Comparison of ENCODE assay signal across 20 cellular contexts in the genomic region with DNA sequence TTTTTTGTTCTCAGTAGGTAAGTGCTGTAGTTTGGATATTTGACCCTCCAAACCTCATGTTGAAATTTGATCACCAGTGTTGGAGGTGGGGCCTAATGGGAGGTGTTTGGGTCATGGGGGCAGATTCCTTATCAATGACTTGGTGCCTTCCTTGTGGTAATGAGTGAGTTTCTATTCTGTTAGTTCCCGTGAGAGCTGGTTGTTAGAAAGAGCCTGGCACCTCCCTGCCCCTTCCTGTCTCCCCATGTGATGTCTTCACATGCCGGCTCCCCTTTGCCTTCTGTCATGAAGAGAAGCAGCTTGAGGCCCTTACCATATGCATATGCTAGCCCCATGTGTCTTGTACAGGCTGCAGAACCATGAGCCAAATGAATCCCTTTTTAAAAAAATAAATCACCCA.
DNase-seq lines count a peak whose midpoint lies in the region; ATAC-seq and TF ChIP-seq lines count a peak whose summit lies in the region.
"Had no signal": no experiment of that assay in that cellular context is flagged by ENCODE, and none has a peak within 500 bp of the region (broad histone marks: within the 10 kb centered on the region; RNA-seq: fewer than 3 reads in every experiment).

No MANE protein-coding gene starts in this region.

- H3K27me3 Mint-ChIP-seq in MCF 10A (ENCODE audit: insufficient read depth, unreplicated experiment), result no peaks in the 10 kb centered on the region
- no peaks in the 10 kb centered on the region for H3K27me3 Mint-ChIP-seq in Calu3 (ENCODE audit: unreplicated experiment)

- no peak overlapping the region for H3K4me2 ChIP-seq in PC-3 (ENCODE audit: low read length)

- peaks cover 8% of the 10 kb centered on the region for H3F3A ChIP-seq in PC-3 (ENCODE audit: low read length, unreplicated experiment)

- H3K27ac ChIP-seq in breast epithelium (no peak overlapping the region), PC-3 (ENCODE audit: low read length) (no peak overlapping the region), prostate gland (no peak overlapping the region)
- H3K27ac ChIP-seq: body of pancreas, left ventricle myocardium inferior, neutrophil had no signal

- H3K4me1 Mint-ChIP-seq in MCF 10A (ENCODE audit: insufficient read depth, unreplicated experiment) (peaks cover 24% of the 10 kb centered on the region), Calu3 (ENCODE audit: low read depth, unreplicated experiment) (peaks cover 24% of the 10 kb centered on the region)

- H3K9me3 Mint-ChIP-seq in MCF 10A (ENCODE audit: unreplicated experiment), result peaks cover 7% of the 10 kb centered on the region
- H3K9me3 Mint-ChIP-seq in Calu3 (ENCODE audit: low read depth, unreplicated experiment), result peaks cover 4% of the 10 kb centered on the region

- H3K4me3 ChIP-seq in breast epithelium (no peak overlapping the region), PC-3 (ENCODE audit: low read length) (no peak overlapping the region), epithelial cell of esophagus (ENCODE audit: low read length) (no peak overlapping the region), prostate gland (no peak overlapping the region)
- H3K4me3 ChIP-seq: body of pancreas, left ventricle myocardium inferior had no signal

- no peaks in the 10 kb centered on the region for H3K79me2 ChIP-seq in PC-3 (ENCODE audit: low read length)

- H3K36me3 ChIP-seq in breast epithelium (no peaks in the 10 kb centered on the region), PC-3 (ENCODE audit: low read depth, low read length) (no peaks in the 10 kb centered on the region), prostate gland (no peaks in the 10 kb centered on the region)
- H3K36me3 ChIP-seq: BE2C, neutrophil had no signal

- H2AFZ ChIP-seq in PC-3 (ENCODE audit: low read length), result no peak overlapping the region

- H3K9ac ChIP-seq in PC-3 (ENCODE audit: low read length), result no peak overlapping the region

- no peak for TF ChIP-seq CTCF in MCF 10A (IDR thresholded peaks at IDR 0.05; ENCODE audit: unreplicated experiment)
- no peak for TF ChIP-seq CTCF in breast epithelium (IDR thresholded peaks at IDR 0.05)
- no peak for TF ChIP-seq CTCF in PC-3 (conservative IDR thresholded peaks at IDR 0.05; ENCODE audit: low read depth, low read length)
- no peak for TF ChIP-seq CTCF in epithelial cell of esophagus (IDR thresholded peaks at IDR 0.05; ENCODE audit: insufficient read depth, low read depth, low read length, missing control alignments)
- TF ChIP-seq CTCF in Calu3 (IDR thresholded peaks at IDR 0.05; ENCODE audit: unreplicated experiment), result no peak
- no peak for TF ChIP-seq CTCF in prostate gland (IDR thresholded peaks at IDR 0.05)

- DNase-seq in MCF 10A (ENCODE audit: unreplicated experiment) (peak; percentile 18), breast epithelium (ENCODE audit: low spot score in 2 of 2) (no peak), PC-3 (peak; percentile 39), epithelial cell of esophagus (ENCODE audit: low read depth) (peak; percentile 35), renal cortical epithelial cell (ENCODE audit: low read depth) (peak; percentile 50), Calu3 (no peak), prostate gland (ENCODE audit: low spot score) (no peak)
- no peak for DNase-seq in stimulated activated CD4-positive, alpha-beta T cell treated with anti-CD3 and anti-CD28 coated beads, Interleukin-12 subunit alpha, Interleukin-12 subunit beta, amount 100 ng/mL, for 4 hours
- DNase-seq: 8988T; activated CD8-positive, alpha-beta memory T cell treated with anti-CD3 and anti-CD28 coated beads for 24 hours; activated T-cell treated with anti-CD3 and anti-CD28 coated beads, Interleukin-2, amount 50 U/mL, for 48 hours; BE2C; body of pancreas; left ventricle myocardium inferior; NCI-H1105 treated with DMSO at 0.1 percent for 48 hours; NCI-H2107; NCI-H510A treated with DMSO at 0.1 percent for 48 hours; stimulated activated CD8-positive, alpha-beta memory T cell treated with anti-CD3 and anti-CD28 coated beads, Interleukin-4, amount 100 ng/mL, for 48 hours had no signal

- no peaks in the 10 kb centered on the region for H3K9me2 ChIP-seq in PC-3 (replicated peaks; ENCODE audit: low read length)

- no peak overlapping the region for H3K27ac Mint-ChIP-seq in MCF 10A (ENCODE audit: low read depth, unreplicated experiment)
- H3K27ac Mint-ChIP-seq in Calu3 (ENCODE audit: unreplicated experiment), result no peak overlapping the region
- H3K27ac Mint-ChIP-seq: activated naive CD4-positive, alpha-beta T cell treated with anti-CD3 and anti-CD28 coated beads, Interleukin-2, amount 50 U/mL, for 72 hours had no signal

- TF ChIP-seq POLR2A in breast epithelium (IDR thresholded peaks at IDR 0.05) (no peak), prostate gland (IDR thresholded peaks at IDR 0.05) (no peak)

- BruUV-seq in MCF 10A (replicated peaks; lab: Mats Ljungman, UMichigan) (no TSS peak), PC-3 (replicated peaks; lab: Mats Ljungman, UMichigan) (no TSS peak), Calu3 (replicated peaks; lab: Mats Ljungman, UMichigan) (no TSS peak)

- 0 out of 2 replicates have a peak, but pooled peaks cover 7% of the 10 kb centered on the region for H4K20me1 ChIP-seq in PC-3 (ENCODE audit: low read length)

- intact Hi-C loops in MCF 10A (cut with micrococcal nuclease), result no loop called here
- intact Hi-C loops in breast epithelium (cut with DNase I; ENCODE audit: low total_unique reads), result no loop called here
- intact Hi-C loops in PC-3 (cut with micrococcal nuclease), result no loop called here
- intact Hi-C loops in Calu3 (cut with micrococcal nuclease; ENCODE audit: unreplicated experiment), result no loop called here
- intact Hi-C loops in prostate gland (cut with DNase I), result no loop called here

- CTCF ChIA-PET in MCF 10A (lab: Yijun Ruan, JAX) (no interaction called here), PC-3 (lab: Charles Lee) (no interaction called here), Calu3 (lab: Charles Lee) (no interaction called here)

- H3K4me1 ChIP-seq in breast epithelium (no peaks in the 10 kb centered on the region), PC-3 (ENCODE audit: insufficient read depth, low read length) (peaks cover 27% of the 10 kb centered on the region), prostate gland (replicated peaks) (peaks cover 4% of the 10 kb centered on the region)

- H3K36me3 Mint-ChIP-seq in MCF 10A (ENCODE audit: insufficient read depth, unreplicated experiment) (no peaks in the 10 kb centered on the region), Calu3 (ENCODE audit: insufficient read depth, unreplicated experiment) (no peaks in the 10 kb centered on the region)

- ATAC-seq in PC-3, result no peak
- ATAC-seq: activated naive CD4-positive, alpha-beta T cell treated with anti-CD3 and anti-CD28 coated beads, Interleukin-2, amount 50 U/mL, for 72 hours; body of pancreas had no signal

- H3K27me3 ChIP-seq in breast epithelium (no peaks in the 10 kb centered on the region), PC-3 (ENCODE audit: low read length) (no peaks in the 10 kb centered on the region), prostate gland (replicated peaks; ENCODE audit: insufficient read depth) (no peaks in the 10 kb centered on the region)
- H3K27me3 ChIP-seq: BE2C, body of pancreas, neutrophil had no signal

- POLR2A ChIA-PET in MCF 10A (lab: Yijun Ruan, JAX), result no interaction called here
- POLR2A ChIA-PET in PC-3 (lab: Charles Lee; ENCODE audit: unreplicated experiment), result no interaction called here

- WGBS in prostate gland, result 84% methylated on average over 2 of the region's 2 CpGs

- H3K4me3 Mint-ChIP-seq in MCF 10A (ENCODE audit: unreplicated experiment) (no peak overlapping the region), Calu3 (ENCODE audit: low read depth, unreplicated experiment) (no peak overlapping the region)

- H3K9me3 ChIP-seq in breast epithelium (no peaks in the 10 kb centered on the region), PC-3 (ENCODE audit: low read length) (no peaks in the 10 kb centered on the region), prostate gland (no peaks in the 10 kb centered on the region)
- H3K9me3 ChIP-seq: BE2C, body of pancreas, neutrophil had no signal

Comparison
In these comparisons a context has a peak if more than half of its experiments do, and no peak if none do; other contexts are left out.
1. DNase-seq: peak in MCF 10A (single experiment), PC-3 (single experiment), epithelial cell of esophagus (single experiment) and renal cortical epithelial cell (single experiment); none in breast epithelium (0 of 2), Calu3 (single experiment), stimulated activated CD4-positive, alpha-beta T cell treated with anti-CD3 and anti-CD28 coated beads, Interleukin-12 subunit alpha, Interleukin-12 subunit beta, amount 100 ng/mL, for 4 hours (single experiment) and prostate gland (single experiment).